ENCODE assay signal across 7 cellular contexts in the genomic region with DNA sequence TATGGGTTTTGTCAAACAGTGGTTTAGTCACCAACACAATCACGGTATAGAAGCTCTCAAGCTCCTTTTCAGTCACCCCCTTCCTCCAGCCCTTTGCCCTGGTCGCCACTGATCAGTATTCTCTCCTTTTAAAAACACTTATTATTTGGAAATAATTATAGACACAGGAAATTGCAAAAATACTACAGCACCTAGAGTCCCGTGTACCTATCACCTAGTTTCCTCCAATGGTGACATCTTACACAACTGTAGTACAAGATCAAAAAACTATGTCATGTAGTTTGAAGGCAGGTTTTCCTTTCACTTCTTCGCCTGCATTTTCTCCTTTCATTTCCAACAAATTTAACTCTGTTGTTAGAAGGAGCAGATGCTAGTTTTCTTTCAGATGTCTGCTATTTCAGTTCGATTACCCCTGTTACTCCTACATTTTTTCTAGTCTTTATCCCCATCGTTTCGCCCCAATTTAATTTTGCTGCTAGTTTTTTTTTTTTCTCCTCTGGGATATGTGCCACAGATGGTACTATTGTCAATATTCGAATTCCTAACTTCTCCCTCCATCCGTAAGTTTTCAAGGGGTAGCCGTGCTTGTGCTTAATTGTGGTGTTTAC.
DNase-seq lines count a peak whose midpoint lies in the region; ATAC-seq and TF ChIP-seq lines count a peak whose summit lies in the region.

No MANE protein-coding gene starts in this region.

- intact Hi-C loops in tibial artery (cut with DNase I; ENCODE audit: low total_unique reads), result loop anchor here (5.0 to 10.0 kb wide), 2 partner anchors 119 to 216 kb away; a partner anchor contains a TSS

- in situ Hi-C loops in HAP-1 (cut with MboI; ENCODE audit: low sequenced_read_pairs), result no loop called here

- peak overlapping the region; percentile 97 to 98 for H3K27ac ChIP-seq in tibial artery

- H3K4me1 ChIP-seq in HAP-1 (peaks cover 16% of the 10 kb centered on the region), tibial artery (peaks cover 0 to 10% (median 5%) of the 10 kb centered on the region in 4 donors)

- ATAC-seq in HG03469 (IDR thresholded peaks at IDR 0.05; ENCODE audit: unreplicated experiment), result no peak

- DNase-seq in ELR (ENCODE audit: low read depth) (peak; percentile 45), HAP-1 (ENCODE audit: low spot score in 2 of 2) (peak in 1 of 2 experiments; percentile 20), RPMI8226 (peak; percentile 28), choroid plexus epithelial cell (ENCODE audit: low read depth) (peak; percentile 53), medulla oblongata (ENCODE audit: extremely low spot score) (peak; percentile 53), tibial artery (no peak)

- H3K9me3 ChIP-seq in HAP-1, result no peaks in the 10 kb centered on the region
- no peaks in the 10 kb centered on the region for H3K9me3 ChIP-seq in tibial artery

- H3K27me3 ChIP-seq in HAP-1 (ENCODE audit: low read depth), result no peaks in the 10 kb centered on the region
- H3K27me3 ChIP-seq in tibial artery, result no peaks in the 10 kb centered on the region

- peak overlapping the region; percentile 62 for H3K4me3 ChIP-seq in HAP-1
- peak overlapping the region; percentile 84 for H3K4me3 ChIP-seq in choroid plexus epithelial cell (ENCODE audit: low read depth, low read length)
- peak overlapping the region; percentile 65 to 77 for H3K4me3 ChIP-seq in tibial artery

- no peak for TF ChIP-seq CTCF in choroid plexus epithelial cell (conservative IDR thresholded peaks at IDR 0.05; ENCODE audit: low read depth, low read length)
- TF ChIP-seq CTCF in tibial artery (IDR thresholded peaks at IDR 0.05), result no peak

- no peaks in the 10 kb centered on the region for H3K36me3 ChIP-seq in HAP-1 (replicated peaks)
- H3K36me3 ChIP-seq in tibial artery, result no peaks in the 10 kb centered on the region

Comparison
In these comparisons a context has a peak if more than half of its experiments do, and no peak if none do; other contexts are left out.
1. DNase-seq: peak in ELR (single experiment), RPMI8226 (single experiment), choroid plexus epithelial cell (single experiment) and medulla oblongata (single experiment); none in tibial artery (0 of 2).
2. Peak in every context shown above with its lines, with median percentiles within 50 percentile points of each other: H3K4me3 ChIP-seq.